ENCODE assay signal across 7 cellular contexts in the genomic region with DNA sequence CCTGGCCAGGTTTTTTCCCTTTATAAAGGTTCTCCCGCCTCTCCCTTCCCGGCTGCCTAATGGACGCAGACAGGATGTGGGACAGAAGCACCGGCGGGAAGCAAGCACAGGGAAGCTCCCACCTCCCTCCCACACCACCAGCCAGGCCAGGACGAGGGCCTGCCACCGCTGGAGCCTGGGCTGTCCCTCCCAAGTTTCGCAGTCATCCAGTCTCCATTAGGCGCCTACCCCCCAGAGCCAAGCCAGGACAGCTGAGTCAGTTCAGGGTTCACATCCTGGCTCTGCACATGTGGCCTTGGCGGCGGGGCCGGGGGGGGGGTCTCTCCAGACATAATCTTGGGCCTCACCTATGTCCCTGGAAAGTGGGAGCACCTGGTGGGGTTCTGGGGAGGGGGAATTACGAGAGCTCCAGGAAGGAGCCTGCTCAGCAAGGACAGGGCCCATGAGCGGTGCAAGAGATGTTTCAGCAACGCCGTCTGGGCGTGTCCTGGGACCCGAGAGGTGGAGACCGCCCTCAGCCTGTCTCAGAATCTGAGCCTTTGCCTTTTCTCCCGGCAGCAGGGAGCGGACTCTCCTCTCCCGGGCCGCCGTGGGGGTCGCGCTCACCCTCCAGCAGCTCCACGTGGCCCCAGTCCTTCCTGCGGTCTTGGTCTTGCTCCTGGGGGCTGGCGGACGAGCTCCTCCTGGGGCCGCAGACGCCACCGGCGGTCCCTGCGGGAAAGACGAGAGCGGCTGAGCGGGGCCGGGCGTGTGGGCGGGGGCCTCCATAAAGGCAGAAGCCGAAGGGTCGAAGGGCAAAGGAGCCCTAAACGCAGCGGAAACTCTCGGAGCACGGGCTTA. TPM values are rescaled to one million over a fixed set of nuclear protein-coding genes. Genes with fewer than 3 reads are reported as not detected.
DNase-seq lines count a peak whose midpoint lies in the region; TF ChIP-seq lines count a peak whose summit lies in the region.

No MANE protein-coding gene starts in this region.

- POLR2A ChIA-PET in HEK293 (lab: Yijun Ruan, JAX): interaction anchor here (0.7 to 1.3 kb wide), 3 partner anchors 9 to 49 kb away, joined by 3 to 6 read pairs (median 4); no protein-coding TSS in a partner anchor

- H3K27ac ChIP-seq in HEK293 (ENCODE audit: extremely low read depth, low read depth, low read length): peak overlapping the region; percentile 88
- peak overlapping the region; percentile 39 for H3K27ac ChIP-seq in skeletal muscle tissue (ENCODE audit: low read depth, low read length)

- H3K4me1 Mint-ChIP-seq in activated naive CD4-positive, alpha-beta T cell treated with anti-CD3 and anti-CD28 coated beads for 36 hours (ENCODE audit: low read depth): peaks cover 39% of the 10 kb centered on the region

- H3K4me1 ChIP-seq in HEK293 (ENCODE audit: control insufficient read depth, insufficient read depth, low read length): peaks cover 3% of the 10 kb centered on the region; the same call in 1 of the 2 replicates
- H3K4me1 ChIP-seq in skeletal muscle tissue (ENCODE audit: control insufficient read depth in 3 of 3, insufficient read depth in 3 of 3, low read length in 3 of 3): peaks cover 14 to 18% (median 18%) of the 10 kb centered on the region in 3 donors

- H3K4me3 ChIP-seq in GM12875 (ENCODE audit: low read depth, low read length): peak overlapping the region; percentile 99
- peak overlapping the region; percentile 70 for H3K4me3 ChIP-seq in HEK293 (ENCODE audit: low read depth, low read length)
- H3K4me3 ChIP-seq in skeletal muscle tissue (ENCODE audit: low read length in 3 of 3): peak overlapping the region; percentile 91 to 95 (median 92)

- CTCF ChIA-PET in HEK293 (lab: Yijun Ruan, JAX): interaction anchor here (0.8 to 1.1 kb wide), 2 partner anchors 51 to 75 kb away, joined by 4 read pairs; no protein-coding TSS in a partner anchor
- CTCF ChIA-PET in activated naive CD4-positive, alpha-beta T cell treated with anti-CD3 and anti-CD28 coated beads for 36 hours (lab: Charles Lee): interaction anchor here (0.7 kb wide), 1 partner anchor 326 kb away, joined by 3 read pairs; no protein-coding TSS in a partner anchor

- H3K36me3 ChIP-seq in HEK293 (ENCODE audit: control insufficient read depth in 2 of 2, insufficient read depth in 1 of 2, low read length in 2 of 2) (peaks cover 13 to 39% of the 10 kb centered on the region in 2 experiments; a peak in 2 of 3 replicates), skeletal muscle tissue (ENCODE audit: control insufficient read depth in 3 of 3, insufficient read depth in 3 of 3, low read length in 3 of 3) (peaks cover 8 to 16% (median 14%) of the 10 kb centered on the region in 3 donors)

- no peaks in the 10 kb centered on the region for H3K27me3 Mint-ChIP-seq in activated naive CD4-positive, alpha-beta T cell treated with anti-CD3 and anti-CD28 coated beads for 36 hours (ENCODE audit: low read depth)

- intact Hi-C loops in activated naive CD4-positive, alpha-beta T cell treated with anti-CD3 and anti-CD28 coated beads for 36 hours (cut with micrococcal nuclease): loop anchor here (1.0 kb wide), 6 partner anchors 21 to 165 kb away; partner anchors contain the start of genes BSG, CDC34, PTBP1 and TPGS1

- H3K9ac ChIP-seq in skeletal muscle tissue (ENCODE audit: low read depth in 1 of 3, low read length in 3 of 3): peak overlapping the region; percentile 85 to 95 (median 88)

- H3K9me3 Mint-ChIP-seq in activated naive CD4-positive, alpha-beta T cell treated with anti-CD3 and anti-CD28 coated beads for 36 hours: no peaks in the 10 kb centered on the region

- H3K27ac Mint-ChIP-seq in activated naive CD4-positive, alpha-beta T cell treated with anti-CD3 and anti-CD28 coated beads for 36 hours: peak overlapping the region; percentile 77

- no peaks in the 10 kb centered on the region for H3K27me3 ChIP-seq in skeletal muscle tissue (ENCODE audit: control insufficient read depth in 3 of 3, insufficient read depth in 3 of 3, low read length in 3 of 3)

- H3K36me3 Mint-ChIP-seq in activated naive CD4-positive, alpha-beta T cell treated with anti-CD3 and anti-CD28 coated beads for 36 hours (ENCODE audit: low read depth): peaks cover 23% of the 10 kb centered on the region

- peak; percentile 2 for DNase-seq in NCI-H1048 (lab: John Stamatoyannopoulos, UW)
- peak; percentile 55 for DNase-seq in activated naive CD4-positive, alpha-beta T cell treated with anti-CD3 and anti-CD28 coated beads for 36 hours
- peak; percentile 73 for DNase-seq in hepatic stellate cell (ENCODE audit: low spot score)
- no peak for DNase-seq in NCI-H1092 treated with DMSO at 0.1 percent for 48 hours (lab: John Stamatoyannopoulos, UW)

- H3K4me3 Mint-ChIP-seq in activated naive CD4-positive, alpha-beta T cell treated with anti-CD3 and anti-CD28 coated beads for 36 hours: peak overlapping the region; percentile 93

- TF ChIP-seq CTCF in GM12875 (IDR thresholded peaks at IDR 0.05; ENCODE audit: borderline replicate concordance, insufficient read depth, low read depth, low read length) (no peak), HEK293 (tag by site-specific recombination; IDR thresholded peaks at IDR 0.05) (no peak; the same call in 1 of the 2 replicates)

- H3K9me3 ChIP-seq in HEK293 (ENCODE audit: control insufficient read depth, insufficient read depth, low read depth, low read length): no peaks in the 10 kb centered on the region
- H3K9me3 ChIP-seq in skeletal muscle tissue (ENCODE audit: control insufficient read depth in 3 of 3, low read length in 3 of 3): no peaks in the 10 kb centered on the region

TF ChIP-seq in HEK293, 187 proteins besides CTCF, POLR2A, EP300 and RAD21 (continues in another document):
- TF ChIP-seq ZNF514 (tag by site-specific recombination; IDR thresholded peaks at IDR 0.05): no peak
- TF ChIP-seq, protein P1, sequence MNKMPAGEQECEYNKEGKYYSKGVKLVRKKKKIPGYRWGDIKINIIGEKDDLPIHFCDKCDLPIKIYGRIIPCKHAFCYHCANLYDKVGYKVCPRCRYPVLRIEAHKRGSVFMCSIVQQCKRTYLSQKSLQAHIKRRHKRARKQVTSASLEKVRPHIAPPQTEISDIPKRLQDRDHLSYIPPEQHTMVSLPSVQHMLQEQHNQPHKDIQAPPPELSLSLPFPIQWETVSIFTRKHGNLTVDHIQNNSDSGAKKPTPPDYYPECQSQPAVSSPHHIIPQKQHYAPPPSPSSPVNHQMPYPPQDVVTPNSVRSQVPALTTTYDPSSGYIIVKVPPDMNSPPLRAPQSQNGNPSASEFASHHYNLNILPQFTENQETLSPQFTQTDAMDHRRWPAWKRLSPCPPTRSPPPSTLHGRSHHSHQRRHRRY (tag by site-specific recombination; IDR thresholded peaks at IDR 0.05): no peak
- TF ChIP-seq KLF9 (tag by site-specific recombination; IDR thresholded peaks at IDR 0.05; ENCODE audit: low read depth): peak; percentile 52; the same call in 1 of the 2 replicates
- TF ChIP-seq ZNF626 (tag by site-specific recombination; IDR thresholded peaks at IDR 0.05): no peak
- TF ChIP-seq KLF10 (tag by site-specific recombination; IDR thresholded peaks at IDR 0.05): no peak
- peak; percentile 65 for TF ChIP-seq ZNF335 (tag by site-specific recombination; conservative IDR thresholded peaks at IDR 0.05)
- TF ChIP-seq ZFP37 (tag by site-specific recombination; IDR thresholded peaks at IDR 0.05): no peak
- TF ChIP-seq ZNF311 (tag by site-specific recombination; IDR thresholded peaks at IDR 0.05; ENCODE audit: borderline replicate concordance): no peak
- peak; percentile 93 for TF ChIP-seq ZIC2 (tag by site-specific recombination; IDR thresholded peaks at IDR 0.05)
- TF ChIP-seq ZFHX2 (tag by site-specific recombination; conservative IDR thresholded peaks at IDR 0.05): peak; percentile 62
- no peak for TF ChIP-seq ZNF394 (tag by site-specific recombination; IDR thresholded peaks at IDR 0.05; ENCODE audit: borderline replicate concordance)
- no peak for TF ChIP-seq ZNF423 (tag by site-specific recombination; IDR thresholded peaks at IDR 0.05)
- TF ChIP-seq SP3 (tag by site-specific recombination; IDR thresholded peaks at IDR 0.05): no peak
- peak; percentile 58 for TF ChIP-seq GLIS2 (tag by site-specific recombination; IDR thresholded peaks at IDR 0.05)
- no peak for TF ChIP-seq ZNF19 (tag by site-specific recombination; IDR thresholded peaks at IDR 0.05; ENCODE audit: low read depth)
- TF ChIP-seq ZBTB20 (tag by site-specific recombination; IDR thresholded peaks at IDR 0.05): peak; percentile 62
- TF ChIP-seq ZNF701 (tag by site-specific recombination; IDR thresholded peaks at IDR 0.05): no peak
- 0 out of 2 replicates have a peak, but pooled peaks have one; percentile 31 for TF ChIP-seq EGR2 (tag by site-specific recombination; IDR thresholded peaks at IDR 0.05; ENCODE audit: low read depth)
- TF ChIP-seq PATZ1 (tag by site-specific recombination; IDR thresholded peaks at IDR 0.05): peak; percentile 60

RNA-seq across cellular contexts. Expression of gene POLRMT, which starts 0.9 kb away (rescaled TPM):
- total RNA-seq in activated naive CD4-positive, alpha-beta T cell treated with anti-CD3 and anti-CD28 coated beads for 36 hours: 10 to 100 TPM; 63.8 to 65.6 TPM
- 17.7 TPM for total RNA-seq in skeletal muscle tissue

RNA-seq across cellular contexts. Expression of gene FGF22, which starts 7.2 kb away (rescaled TPM):
- total RNA-seq in activated naive CD4-positive, alpha-beta T cell treated with anti-CD3 and anti-CD28 coated beads for 36 hours: not detected
- total RNA-seq in skeletal muscle tissue: not detected

RNA-seq across cellular contexts. Expression of gene RNF126, which starts 30.6 kb away (rescaled TPM):
- total RNA-seq in activated naive CD4-positive, alpha-beta T cell treated with anti-CD3 and anti-CD28 coated beads for 36 hours: 100 to 1,000 TPM in 1 of 2 experiments, 10 to 100 TPM in 1; 99.5 to 108 TPM
- 12.0 TPM for total RNA-seq in skeletal muscle tissue

RNA-seq across cellular contexts. Expression of gene HCN2, which starts 42.8 kb away (rescaled TPM):
- total RNA-seq in activated naive CD4-positive, alpha-beta T cell treated with anti-CD3 and anti-CD28 coated beads for 36 hours: under 1 TPM; 0.41 to 0.49 TPM
- not detected for total RNA-seq in skeletal muscle tissue

RNA-seq across cellular contexts. Expression of gene FSTL3, which starts 43.7 kb away (rescaled TPM):
- 1 to 10 TPM; 9.3 to 9.8 TPM for total RNA-seq in activated naive CD4-positive, alpha-beta T cell treated with anti-CD3 and anti-CD28 coated beads for 36 hours
- 7.3 TPM for total RNA-seq in skeletal muscle tissue
